ENCODE assay signal across 1 cellular context in genomic region chr7:149103424-149103823, GRCh38.
TF ChIP-seq lines count a peak whose summit lies in the region.

No MANE protein-coding gene starts in this region.

TF ChIP-seq in GM23338, 12 proteins besides CTCF, POLR2A, EP300 and RAD21 (continued from another document):
- TF ChIP-seq ZNF462 (CRISPR knock-in tag; IDR thresholded peaks at IDR 0.05) (no peak), EZH2 (IDR thresholded peaks at IDR 0.05; ENCODE audit: low read depth, unreplicated experiment) (no peak), STAT1 (IDR thresholded peaks at IDR 0.05; ENCODE audit: unreplicated experiment) (no peak), POLR2AphosphoS5 (IDR thresholded peaks at IDR 0.05; ENCODE audit: low read depth) (no peak), ETS1 (IDR thresholded peaks at IDR 0.05) (no peak), EZH2phosphoT487 (IDR thresholded peaks at IDR 0.05; ENCODE audit: unreplicated experiment) (no peak)
